11 cellular contexts compared by ENCODE assay signal in genomic region chr3:107957506-107957905, GRCh38.
DNase-seq lines count a peak whose midpoint lies in the region; ATAC-seq and TF ChIP-seq lines count a peak whose summit lies in the region.
"Had no signal": no experiment of that assay in that cellular context is flagged by ENCODE, and none has a peak within 500 bp of the region (broad histone marks: within the 10 kb centered on the region; RNA-seq: fewer than 3 reads in every experiment).

No MANE protein-coding gene starts in this region.

- no peak overlapping the region for H3K9ac ChIP-seq in MM.1S (ENCODE audit: low read length)

- TF ChIP-seq CTCF in ovary (IDR thresholded peaks at IDR 0.05) (no peak), Calu3 (IDR thresholded peaks at IDR 0.05; ENCODE audit: unreplicated experiment) (no peak), MM.1S (IDR thresholded peaks at IDR 0.05; ENCODE audit: low read length) (no peak)

- H3K36me3 ChIP-seq in ACC112 (ENCODE audit: insufficient read depth, low read length), result no peaks in the 10 kb centered on the region
- no peaks in the 10 kb centered on the region for H3K36me3 ChIP-seq in ovary
- no peaks in the 10 kb centered on the region for H3K36me3 ChIP-seq in MM.1S (replicated peaks; ENCODE audit: insufficient read depth, low read length)

- H3K27me3 ChIP-seq in ACC112 (ENCODE audit: insufficient read depth, low read length), result no peaks in the 10 kb centered on the region
- no peaks in the 10 kb centered on the region for H3K27me3 ChIP-seq in ovary
- H3K27me3 ChIP-seq in MM.1S (replicated peaks; ENCODE audit: insufficient read depth, low read length), result no peaks in the 10 kb centered on the region

- TF ChIP-seq EP300 in ovary (IDR thresholded peaks at IDR 0.05), result no peak

- no peaks in the 10 kb centered on the region for H3F3A ChIP-seq in MM.1S (ENCODE audit: insufficient read depth, low read length)

- H3K79me2 ChIP-seq in ACC112 (ENCODE audit: control insufficient read depth, insufficient read depth, low read length, unreplicated experiment) (no peaks in the 10 kb centered on the region), MM.1S (ENCODE audit: low read length) (no peaks in the 10 kb centered on the region)

- no TSS peak for BruUV-seq in Calu3 (replicated peaks; lab: Mats Ljungman, UMichigan)

- CTCF ChIA-PET in Calu3 (lab: Charles Lee), result no interaction called here

- H3K9me3 ChIP-seq in ovary, result no peaks in the 10 kb centered on the region
- no peaks in the 10 kb centered on the region for H3K9me3 ChIP-seq in MM.1S (replicated peaks; ENCODE audit: insufficient read depth, low read length)

- intact Hi-C loops in Right ventricle myocardium superior (cut with DNase I) (no loop called here), ovary (cut with DNase I) (no loop called here), Calu3 (cut with micrococcal nuclease; ENCODE audit: unreplicated experiment) (no loop called here)

- no peaks in the 10 kb centered on the region for H4K20me1 ChIP-seq in MM.1S (ENCODE audit: insufficient read depth, low read length)

- H3K36me3 Mint-ChIP-seq in Calu3 (ENCODE audit: insufficient read depth, unreplicated experiment), result no peaks in the 10 kb centered on the region

- H3K27me3 Mint-ChIP-seq in Calu3 (ENCODE audit: unreplicated experiment), result no peaks in the 10 kb centered on the region
- H3K27me3 Mint-ChIP-seq: stimulated activated naive CD8-positive, alpha-beta T cell treated with anti-CD3 and anti-CD28 coated beads, Interleukin-15, amount 100 ng/mL, for 72 hours had no signal

- peaks cover 2% of the 10 kb centered on the region for H3K9me3 Mint-ChIP-seq in Calu3 (ENCODE audit: low read depth, unreplicated experiment)

- H3K4me1 ChIP-seq in ACC112 (ENCODE audit: control insufficient read depth, insufficient read depth, low read length, unreplicated experiment) (peaks cover 32% of the 10 kb centered on the region), ovary (ENCODE audit: insufficient read depth) (peaks cover 4% of the 10 kb centered on the region), MM.1S (ENCODE audit: low read length) (no peaks in the 10 kb centered on the region)

- 0 to 5% (median 3%) methylated on average over 2 of the region's 2 CpGs for WGBS in ovary, 3 donors

- H3K4me3 Mint-ChIP-seq in Calu3 (ENCODE audit: low read depth, unreplicated experiment), result no peak overlapping the region
- H3K4me3 Mint-ChIP-seq: stimulated activated naive CD8-positive, alpha-beta T cell treated with anti-CD3 and anti-CD28 coated beads, Interleukin-15, amount 100 ng/mL, for 72 hours had no signal

- peak overlapping the region; percentile 69 for H3K4me3 ChIP-seq in ACC112 (ENCODE audit: low read depth, low read length)
- H3K4me3 ChIP-seq in ovary, result peak overlapping the region; percentile 27
- H3K4me3 ChIP-seq in MM.1S (ENCODE audit: low read length), result no peak overlapping the region

- peak; percentile 26 for ATAC-seq in SK-N-SH treated with all-trans-retinoic acid at 6 μM for 48 hours
- ATAC-seq in Right ventricle myocardium superior (ENCODE audit: poor library complexity), result peak; percentile 64
- no peak for ATAC-seq in GM21447 (IDR thresholded peaks at IDR 0.05; ENCODE audit: unreplicated experiment)
- ATAC-seq: stimulated activated naive CD8-positive, alpha-beta T cell treated with anti-CD3 and anti-CD28 coated beads, Interleukin-15, amount 100 ng/mL, for 72 hours had no signal

- H3K27ac ChIP-seq in ACC112 (ENCODE audit: low read depth, low read length), result peak overlapping the region; percentile 70
- peak overlapping the region in 1 of 2 donors; percentile 62 for H3K27ac ChIP-seq in ovary
- H3K27ac ChIP-seq in MM.1S (ENCODE audit: low read length), result no peak overlapping the region

- H2AFZ ChIP-seq in ACC112 (ENCODE audit: low read length, unreplicated experiment) (peak overlapping the region; percentile 72), MM.1S (ENCODE audit: low read length) (no peak overlapping the region)

- H3K27ac Mint-ChIP-seq in Calu3 (ENCODE audit: unreplicated experiment), result no peak overlapping the region

- H3K4me2 ChIP-seq in MM.1S (ENCODE audit: low read depth, low read length), result no peak overlapping the region

- DNase-seq in Right ventricle myocardium superior (no peak), ovary (no peak), Calu3 (no peak), MM.1S (no peak), NCI-H1048 (lab: John Stamatoyannopoulos, UW) (no peak)
- DNase-seq: foreskin melanocyte; NCI-H524; stimulated activated naive CD8-positive, alpha-beta T cell treated with anti-CD3 and anti-CD28 coated beads, Interleukin-15, amount 100 ng/mL, for 72 hours had no signal

- TF ChIP-seq POLR2A in ovary (IDR thresholded peaks at IDR 0.05), result no peak

- peaks cover 17% of the 10 kb centered on the region for H3K4me1 Mint-ChIP-seq in Calu3 (ENCODE audit: low read depth, unreplicated experiment)

- no peaks in the 10 kb centered on the region for H3K9me2 ChIP-seq in MM.1S (replicated peaks; ENCODE audit: insufficient read depth, low read length)

TF ChIP-seq in SK-N-SH treated with all-trans-retinoic acid at 6 μM for 48 hours, 23 proteins besides CTCF, POLR2A, EP300 and RAD21:
- no peak for TF ChIP-seq ZNF70 (CRISPR knock-in tag; IDR thresholded peaks at IDR 0.05)
- TF ChIP-seq TCF4 (CRISPR knock-in tag; IDR thresholded peaks at IDR 0.05; ENCODE audit: borderline replicate concordance), result 0 out of 2 replicates have a peak, but pooled peaks have one; percentile 4
